Comparison of ENCODE assay signal across 10 cellular contexts in the genomic region with DNA sequence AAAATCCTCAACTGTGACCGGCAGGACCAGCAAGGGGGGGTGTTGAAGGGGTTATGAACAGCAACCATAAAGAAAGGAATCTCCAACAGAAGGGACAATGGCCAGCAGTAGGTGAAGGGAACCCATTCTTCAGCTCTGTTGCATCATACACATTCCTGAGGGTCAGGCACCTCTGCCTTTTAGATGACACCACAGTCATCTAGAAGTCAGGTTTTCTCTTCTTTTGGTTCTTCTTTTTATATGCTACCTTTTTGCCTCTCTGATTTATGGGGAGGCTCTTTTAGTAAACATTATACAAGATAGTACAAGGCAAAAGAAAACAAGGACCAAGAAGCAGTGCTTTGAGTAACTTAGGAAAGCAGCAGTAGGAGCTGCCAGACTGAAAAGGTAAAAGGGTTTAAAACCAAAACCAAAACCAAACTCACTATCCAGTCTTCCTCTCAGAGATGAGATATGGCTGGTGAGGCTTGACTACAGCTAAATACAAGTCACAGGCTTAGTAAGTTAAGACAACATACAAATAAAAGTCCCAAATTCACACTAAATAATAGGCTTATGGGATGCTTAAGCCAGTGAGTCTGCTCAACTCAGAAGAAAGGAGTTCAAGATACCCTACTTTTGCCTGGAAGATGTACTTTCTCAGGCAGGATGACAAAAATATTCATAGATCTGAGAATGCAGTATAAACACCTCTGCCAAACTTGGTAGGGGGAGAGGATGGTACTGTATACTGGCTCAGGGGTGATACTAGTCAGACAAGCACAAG. TPM values are rescaled to one million over a fixed set of nuclear protein-coding genes. Genes with fewer than 3 reads are reported as not detected.
DNase-seq lines count a peak whose midpoint lies in the region; ATAC-seq and TF ChIP-seq lines count a peak whose summit lies in the region.
"Had no signal": no experiment of that assay in that cellular context is flagged by ENCODE, and none has a peak within 500 bp of the region (broad histone marks: within the 10 kb centered on the region; RNA-seq: fewer than 3 reads in every experiment).

No MANE protein-coding gene starts in this region.

- peak overlapping the region; percentile 60 for H3K4me3 Mint-ChIP-seq in T-helper 1 cell treated with Interleukin-12 subunit alpha and Interleukin-12 subunit beta and Interleukin-4 antibody, amounts not matched to agents 30 μg/mL and 1 μg/mL, for 36 hours

- in situ Hi-C loops in transverse colon (cut with MboI; ENCODE audit: low pct_ligation_motif_present in 1 of 4, low pct_unique_long_range_greater_than_20kb in 1 of 4, low sequenced_read_pairs in 3 of 4) = no loop called here

- H3K4me1 ChIP-seq in mucosa of descending colon (ENCODE audit: low read depth) (no peaks in the 10 kb centered on the region), transverse colon (peaks cover 0 to under 1% (median under 1%) of the 10 kb centered on the region in 4 donors)

- H3K27me3 Mint-ChIP-seq in T-helper 1 cell treated with Interleukin-12 subunit alpha and Interleukin-12 subunit beta and Interleukin-4 antibody, amounts not matched to agents 30 μg/mL and 1 μg/mL, for 36 hours (ENCODE audit: low read depth) = no peaks in the 10 kb centered on the region

- intact Hi-C loops in mucosa of descending colon (cut with DNase I, micrococcal nuclease) (no loop called here), sciatic nerve (cut with DNase I) (no loop called here), transverse colon (cut with DNase I; ENCODE audit: low total_unique reads) (no loop called here)

- WGBS in transverse colon (ENCODE audit: low coverage in 1 of 2), 2 donors = 94% methylated on average over 1 of the region's 1 CpG; no CpG with 5 or more reads in 1 of the 2 donors

- H3K27ac ChIP-seq in transverse colon = no peak overlapping the region

- TF ChIP-seq EP300 in transverse colon (IDR thresholded peaks at IDR 0.05; ENCODE audit: low read depth) = no peak

- no peaks in the 10 kb centered on the region for H3K27me3 ChIP-seq in transverse colon

- H3K9me3 Mint-ChIP-seq in T-helper 1 cell treated with Interleukin-12 subunit alpha and Interleukin-12 subunit beta and Interleukin-4 antibody, amounts not matched to agents 30 μg/mL and 1 μg/mL, for 36 hours = no peaks in the 10 kb centered on the region

- DNase-seq in mucosa of descending colon = no peak
- DNase-seq in foreskin melanocyte = no peak
- DNase-seq in sciatic nerve (ENCODE audit: low spot score) = no peak
- DNase-seq in transverse colon = no peak
- no peak for DNase-seq in Ammon's horn (ENCODE audit: low spot score)

- H3K9me3 ChIP-seq in mucosa of descending colon (no peaks in the 10 kb centered on the region), transverse colon (no peaks in the 10 kb centered on the region)

- TF ChIP-seq CTCF in mucosa of descending colon (IDR thresholded peaks at IDR 0.05) (no peak), transverse colon (IDR thresholded peaks at IDR 0.05) (no peak)

- H3K36me3 Mint-ChIP-seq in T-helper 1 cell treated with Interleukin-12 subunit alpha and Interleukin-12 subunit beta and Interleukin-4 antibody, amounts not matched to agents 30 μg/mL and 1 μg/mL, for 36 hours (ENCODE audit: low read depth) = peaks cover 32% of the 10 kb centered on the region

- no peak overlapping the region for H3K4me3 ChIP-seq in mucosa of descending colon
- no peak overlapping the region for H3K4me3 ChIP-seq in transverse colon

- peak overlapping the region; percentile 81 for H3K27ac Mint-ChIP-seq in T-helper 1 cell treated with Interleukin-12 subunit alpha and Interleukin-12 subunit beta and Interleukin-4 antibody, amounts not matched to agents 30 μg/mL and 1 μg/mL, for 36 hours

- peaks cover 10% of the 10 kb centered on the region for H3K36me3 ChIP-seq in mucosa of descending colon (ENCODE audit: low read depth)
- H3K36me3 ChIP-seq in transverse colon = peaks cover 0 to 37% (median 7%) of the 10 kb centered on the region in 4 donors

- no peak for TF ChIP-seq POLR2A in transverse colon (IDR thresholded peaks at IDR 0.05)

- peaks cover 29% of the 10 kb centered on the region for H3K4me1 Mint-ChIP-seq in T-helper 1 cell treated with Interleukin-12 subunit alpha and Interleukin-12 subunit beta and Interleukin-4 antibody, amounts not matched to agents 30 μg/mL and 1 μg/mL, for 36 hours (ENCODE audit: low read depth)

- ATAC-seq in GM18907 (IDR thresholded peaks at IDR 0.05; ENCODE audit: unreplicated experiment) = peak; percentile 59
- peak; percentile 87 for ATAC-seq in HG02610 (IDR thresholded peaks at IDR 0.05; ENCODE audit: unreplicated experiment)
- ATAC-seq in mucosa of descending colon = peak; percentile 33
- no peak for ATAC-seq in sciatic nerve

RNA-seq across cellular contexts. Expression of a gene that starts 4.1 kb away (rescaled TPM):
- not detected for total RNA-seq in mucosa of descending colon
- total RNA-seq in sciatic nerve = not detected
- total RNA-seq in transverse colon = not detected
- total RNA-seq: endothelial cell of umbilical vein, HT1080 had no signal

RNA-seq across cellular contexts. Expression of a gene that starts 7.6 kb away (rescaled TPM):
- total RNA-seq in mucosa of descending colon = 10 to 100 TPM; 49.7 to 54.9 (median 52.6) TPM
- total RNA-seq in sciatic nerve = 24.0 TPM
- 10 to 100 TPM; 20.6 to 91.5 (median 71.4) TPM for total RNA-seq in transverse colon

RNA-seq across cellular contexts. Expression of a gene that starts 43.2 kb away (rescaled TPM):
- total RNA-seq in mucosa of descending colon (100 to 1,000 TPM; 115 to 137 (median 122) TPM), sciatic nerve (109 TPM), transverse colon (100 to 1,000 TPM in 2 of 4 donors, 10 to 100 TPM in 2; 48.2 to 119 (median 85.4) TPM)

RNA-seq across cellular contexts. Expression of a gene that starts 59.1 kb away (rescaled TPM):
- 10 to 100 TPM; 15.4 to 24.4 (median 17.4) TPM for total RNA-seq in mucosa of descending colon
- 25.8 TPM for total RNA-seq in sciatic nerve
- 10 to 100 TPM; 12.9 to 20.6 (median 14.8) TPM for total RNA-seq in transverse colon
